Comparison of ENCODE assay signal across 22 cellular contexts in genomic region chr2:204472375-204472774, GRCh38.
"Had no signal": no experiment of that assay in that cellular context is flagged by ENCODE, and none has a peak within 500 bp of the region (broad histone marks: within the 10 kb centered on the region; RNA-seq: fewer than 3 reads in every experiment).

No MANE protein-coding gene starts in this region.

- H3K4me3 ChIP-seq: gastrocnemius medialis, neural progenitor cell, sigmoid colon, transverse colon had no signal

- DNase-seq: activated B cell treated with CpG ODN at 0.5 μM for 24 hours; activated CD4-positive, alpha-beta memory T cell treated with anti-CD3 and anti-CD28 coated beads for 36 hours; activated CD4-positive, alpha-beta T cell treated with anti-CD3 and anti-CD28 coated beads for 4 hours; activated gamma-delta T cell; cortex of kidney; gastrocnemius medialis; hypothalamus; left ventricle myocardium superior; mammary epithelial cell; naive thymus-derived CD8-positive, alpha-beta T cell; retina; sigmoid colon; stimulated activated CD4-positive, alpha-beta T cell treated with anti-CD3 and anti-CD28 coated beads, Interleukin-2, amount 100 ng/mL, for 48 hours; stimulated activated CD8-positive, alpha-beta memory T cell treated with anti-CD3 and anti-CD28 coated beads, Interleukin-4, amount 100 ng/mL, for 48 hours; stimulated activated naive B cell treated with anti-CD40 and anti-IgM and Interleukin-4, amounts not matched to agents 10 μg/mL and 1 μg/mL and 100 μg/mL, for 72 hours; transverse colon had no signal

- H3K4me3 Mint-ChIP-seq: activated B cell treated with CpG ODN at 0.5 μM for 24 hours; activated CD4-positive, alpha-beta memory T cell treated with anti-CD3 and anti-CD28 coated beads for 36 hours; activated naive CD4-positive, alpha-beta T cell treated with anti-CD3 and anti-CD28 coated beads, Interleukin-2, amount 50 U/mL, for 24 hours; mesothelial cell of epicardium; naive thymus-derived CD8-positive, alpha-beta T cell; neural progenitor cell; stimulated activated naive B cell treated with anti-CD40 and anti-IgM and Interleukin-4, amounts not matched to agents 10 μg/mL and 1 μg/mL and 100 μg/mL, for 72 hours had no signal

- H3K27me3 ChIP-seq: gastrocnemius medialis, neural progenitor cell, sigmoid colon, transverse colon had no signal

- H3K27me3 Mint-ChIP-seq: activated B cell treated with CpG ODN at 0.5 μM for 24 hours; progenitor cell of endocrine pancreas; stimulated activated naive B cell treated with anti-CD40 and anti-IgM and Interleukin-4, amounts not matched to agents 10 μg/mL and 1 μg/mL and 100 μg/mL, for 72 hours had no signal

- H3K9me3 ChIP-seq: gastrocnemius medialis, sigmoid colon, transverse colon had no signal

- H3K4me2 ChIP-seq: neural progenitor cell had no signal

- H3K36me3 ChIP-seq: gastrocnemius medialis, neural progenitor cell, sigmoid colon, transverse colon had no signal

- ATAC-seq: gastrocnemius medialis; left ventricle myocardium superior; naive thymus-derived CD8-positive, alpha-beta T cell; stimulated activated naive B cell treated with anti-CD40 and anti-IgM and Interleukin-4, amounts not matched to agents 10 μg/mL and 1 μg/mL and 100 μg/mL, for 72 hours had no signal

- H3K27ac Mint-ChIP-seq: activated B cell treated with CpG ODN at 0.5 μM for 24 hours; activated CD4-positive, alpha-beta memory T cell treated with anti-CD3 and anti-CD28 coated beads for 36 hours; activated naive CD4-positive, alpha-beta T cell treated with anti-CD3 and anti-CD28 coated beads, Interleukin-2, amount 50 U/mL, for 24 hours; mesothelial cell of epicardium; naive thymus-derived CD8-positive, alpha-beta T cell; neural progenitor cell; progenitor cell of endocrine pancreas; stimulated activated naive B cell treated with anti-CD40 and anti-IgM and Interleukin-4, amounts not matched to agents 10 μg/mL and 1 μg/mL and 100 μg/mL, for 72 hours had no signal

- H3K36me3 Mint-ChIP-seq: activated CD4-positive, alpha-beta memory T cell treated with anti-CD3 and anti-CD28 coated beads for 36 hours; activated naive CD4-positive, alpha-beta T cell treated with anti-CD3 and anti-CD28 coated beads, Interleukin-2, amount 50 U/mL, for 24 hours; mesothelial cell of epicardium; naive thymus-derived CD8-positive, alpha-beta T cell; neural progenitor cell; stimulated activated naive B cell treated with anti-CD40 and anti-IgM and Interleukin-4, amounts not matched to agents 10 μg/mL and 1 μg/mL and 100 μg/mL, for 72 hours had no signal

- H2AFZ ChIP-seq: neural progenitor cell had no signal

- H3K9me3 Mint-ChIP-seq: activated B cell treated with CpG ODN at 0.5 μM for 24 hours; activated CD4-positive, alpha-beta memory T cell treated with anti-CD3 and anti-CD28 coated beads for 36 hours; activated naive CD4-positive, alpha-beta T cell treated with anti-CD3 and anti-CD28 coated beads, Interleukin-2, amount 50 U/mL, for 24 hours; mesothelial cell of epicardium; naive thymus-derived CD8-positive, alpha-beta T cell had no signal

- H3K4me1 Mint-ChIP-seq: activated B cell treated with CpG ODN at 0.5 μM for 24 hours; activated naive CD4-positive, alpha-beta T cell treated with anti-CD3 and anti-CD28 coated beads, Interleukin-2, amount 50 U/mL, for 24 hours; naive thymus-derived CD8-positive, alpha-beta T cell; stimulated activated naive B cell treated with anti-CD40 and anti-IgM and Interleukin-4, amounts not matched to agents 10 μg/mL and 1 μg/mL and 100 μg/mL, for 72 hours had no signal

- H3K9ac ChIP-seq: neural progenitor cell had no signal

- H3K27ac ChIP-seq: gastrocnemius medialis, neural progenitor cell, sigmoid colon, transverse colon had no signal

- H3K4me1 ChIP-seq: gastrocnemius medialis, neural progenitor cell, transverse colon had no signal

- FAIRE-seq: islet of Langerhans, urothelium cell line had no signal
